ENCODE assay signal across 26 cellular contexts in genomic region chr7:77284633-77285032, GRCh38.
"Had no signal": no experiment of that assay in that cellular context is flagged by ENCODE, and none has a peak within 500 bp of the region (broad histone marks: within the 10 kb centered on the region; RNA-seq: fewer than 3 reads in every experiment).

No MANE protein-coding gene starts in this region.

- H3K27me3 ChIP-seq: brain microvascular endothelial cell had no signal

- ATAC-seq: activated CD4-positive, alpha-beta T cell treated with anti-CD3 and anti-CD28 coated beads for 36 hours; activated naive CD4-positive, alpha-beta T cell treated with anti-CD3 and anti-CD28 coated beads, Interleukin-2, amount 50 U/mL, for 72 hours; activated T-cell treated with anti-CD3 and anti-CD28 coated beads, Interleukin-2, amount 50 U/mL, for 72 hours; effector memory CD8-positive, alpha-beta T cell; esophagus mucosa; T-helper 17 cell had no signal

- H3K36me3 ChIP-seq: brain microvascular endothelial cell had no signal

- DNase-seq: activated CD4-positive, alpha-beta memory T cell treated with anti-CD3 and anti-CD28 coated beads, Interleukin-2, amount 10 ng/mL, durations not matched to agents 7 days and 5 days; activated CD4-positive, alpha-beta T cell treated with anti-CD3 and anti-CD28 coated beads for 36 hours; activated CD4-positive, alpha-beta T cell treated with anti-CD3 and anti-CD28 coated beads, Interleukin-2, amount 10 ng/mL, durations not matched to agents 7 days and 5 days; activated CD4-positive, alpha-beta T cell treated with anti-CD3 and anti-CD28 coated beads, Interleukin-2, amount 50 U/mL, for 4 hours; activated CD4-positive, CD25-positive, alpha-beta regulatory T cell; activated CD4-positive, CD25-positive, alpha-beta regulatory T cell treated with anti-CD3 and anti-CD28 coated beads, Interleukin-2, amount 50 U/mL, for 72 hours; activated CD8-positive, alpha-beta memory T cell treated with anti-CD3 and anti-CD28 coated beads, Interleukin-2, amount 50 U/mL, for 48 hours; activated gamma-delta T cell; activated naive CD4-positive, alpha-beta T cell; activated naive CD4-positive, alpha-beta T cell treated with anti-CD3 and anti-CD28 coated beads, Interleukin-2, amount 10 ng/mL, durations not matched to agents 7 days and 5 days; activated naive CD8-positive, alpha-beta T cell treated with anti-CD3 and anti-CD28 coated beads, Interleukin-2, amount 10 ng/mL, durations not matched to agents 7 days and 5 days; activated T-cell treated with anti-CD3 and anti-CD28 coated beads for 4 hours; activated T-cell treated with anti-CD3 and anti-CD28 coated beads, Interleukin-2, amount 50 U/mL, for 24 hours; activated T-cell treated with anti-CD3 and anti-CD28 coated beads, Interleukin-2, amount 50 U/mL, for 72 hours; brain microvascular endothelial cell; dermis blood vessel endothelial cell; effector CD4-positive, alpha-beta T cell; effector memory CD8-positive, alpha-beta T cell; foreskin fibroblast; head of caudate nucleus; T-helper 1 cell; T-helper 17 cell; T1000 had no signal

- H3K27ac ChIP-seq: brain microvascular endothelial cell, epithelial cell of prostate had no signal
